24 cellular contexts compared by ENCODE assay signal in genomic region chr14:55441286-55441685, GRCh38. TPM values are rescaled to one million over a fixed set of nuclear protein-coding genes. Genes with fewer than 3 reads are reported as not detected.
"Had no signal": no experiment of that assay in that cellular context is flagged by ENCODE, and none has a peak within 500 bp of the region (broad histone marks: within the 10 kb centered on the region; RNA-seq: fewer than 3 reads in every experiment).

No MANE protein-coding gene starts in this region.

- H3K4me3 ChIP-seq: MG63, SJCRH30 had no signal

- DNase-seq: IMR-90, Karpas-422, KG1, MG63, NCI-H1092, NCI-H1105 treated with DMSO at 0.1 percent for 48 hours, NCI-H1417 treated with DMSO at 0.1 percent for 48 hours, NCI-H146, NCI-H1694 treated with DMSO at 0.1 percent for 48 hours, NCI-H1930, NCI-H2081, NCI-H2107, NCI-H2227 treated with DMSO at 0.1 percent for 48 hours, NCI-H524, NCI-H526 treated with DMSO at 0.1 percent for 48 hours, NCI-H748 treated with DMSO at 0.1 percent for 48 hours, SHP77 treated with DMSO at 0.1 percent for 48 hours, SJCRH30 had no signal

- H3K36me3 ChIP-seq: MG63, SJCRH30 had no signal

- H3K9me3 ChIP-seq: MG63, SJCRH30 had no signal

- ATAC-seq: HepG2, Panc1, Right ventricle myocardium inferior, SK-N-SH treated with all-trans-retinoic acid at 6 μM for 48 hours had no signal

- H3K27me3 ChIP-seq: MG63, SJCRH30 had no signal

- H3K27ac ChIP-seq: SJCRH30 had no signal

- H3K4me1 ChIP-seq: SJCRH30 had no signal

RNA-seq across cellular contexts. Expression of gene TBPL2, which starts 0.9 kb away (rescaled TPM):
- total RNA-seq: HepG2, HT1080, IMR-90, NCI-H460, Right ventricle myocardium inferior, SJCRH30 had no signal
- polyA plus RNA-seq: HepG2, IMR-90 had no signal
